ENCODE assay signal across 9 cellular contexts in genomic region chr6:166106076-166106686, GRCh38.
DNase-seq lines count a peak whose midpoint lies in the region; FAIRE-seq and TF ChIP-seq lines count a peak whose summit lies in the region.
"Had no signal": no experiment of that assay in that cellular context is flagged by ENCODE, and none has a peak within 500 bp of the region (broad histone marks: within the 10 kb centered on the region; RNA-seq: fewer than 3 reads in every experiment).

No MANE protein-coding gene starts in this region.

- no peak overlapping the region for H3K4me2 ChIP-seq in OCI-LY3 (ENCODE audit: low read length)

- peaks cover 18% of the 10 kb centered on the region for H3K27me3 Mint-ChIP-seq in activated T-cell treated with anti-CD3 and anti-CD28 coated beads, Interleukin-2, amount 50 U/mL, for 24 hours
- peaks cover 41% of the 10 kb centered on the region for H3K27me3 Mint-ChIP-seq in type B pancreatic cell

- H3K79me2 ChIP-seq in OCI-LY3 (ENCODE audit: low read length): no peaks in the 10 kb centered on the region

- no peaks in the 10 kb centered on the region for H3K36me3 Mint-ChIP-seq in activated T-cell treated with anti-CD3 and anti-CD28 coated beads, Interleukin-2, amount 50 U/mL, for 24 hours (ENCODE audit: low read depth)
- no peaks in the 10 kb centered on the region for H3K36me3 Mint-ChIP-seq in type B pancreatic cell

- H3K9ac ChIP-seq in OCI-LY3 (ENCODE audit: low read length): no peak overlapping the region

- no peak overlapping the region for H2AFZ ChIP-seq in OCI-LY3 (ENCODE audit: low read depth, low read length)

- no peaks in the 10 kb centered on the region for H3K4me1 ChIP-seq in OCI-LY3 (ENCODE audit: low read length)

- no peaks in the 10 kb centered on the region; the same call in 1 of the 2 replicates for H3K27me3 ChIP-seq in OCI-LY3 (ENCODE audit: low read depth, low read length)

- DNase-seq in COR-L47 (lab: John Stamatoyannopoulos, UW): peak; percentile 10
- peak; percentile 47 for DNase-seq in GM20000 (ENCODE audit: low spot score)
- DNase-seq in HTR-8/SVneo (ENCODE audit: insufficient read length, low spot score): peak; percentile 27
- DNase-seq in activated T-cell treated with anti-CD3 and anti-CD28 coated beads, Interleukin-2, amount 50 U/mL, for 24 hours: peak; percentile 58
- peak; percentile 78 for DNase-seq in fibroblast of the aortic adventitia (ENCODE audit: low read depth)
- DNase-seq in nucleus accumbens (lab: John Stamatoyannopoulos, UW): peak in 49 of 56 donors; percentile 3 to 91 (median 44)
- DNase-seq in type B pancreatic cell (ENCODE audit: extremely low spot score, unreplicated experiment): peak; percentile 81

- H3K4me3 ChIP-seq in OCI-LY3 (ENCODE audit: low read length): no peak overlapping the region
- no peak overlapping the region for H3K4me3 ChIP-seq in fibroblast of the aortic adventitia (ENCODE audit: low read depth, low read length)

- TF ChIP-seq CTCF in GM20000 (IDR thresholded peaks at IDR 0.05; ENCODE audit: extremely low read depth, missing control alignments) (peak; percentile 96), OCI-LY3 (IDR thresholded peaks at IDR 0.05; ENCODE audit: low read depth, low read length) (peak; percentile 78), fibroblast of the aortic adventitia (IDR thresholded peaks at IDR 0.05; ENCODE audit: insufficient read depth, low read length) (peak; percentile 85), type B pancreatic cell (conservative IDR thresholded peaks at IDR 0.05) (peak; percentile 98)

- no peaks in the 10 kb centered on the region for H3K36me3 ChIP-seq in OCI-LY3 (replicated peaks; ENCODE audit: low read depth, low read length)

- H3K4me1 Mint-ChIP-seq in activated T-cell treated with anti-CD3 and anti-CD28 coated beads, Interleukin-2, amount 50 U/mL, for 24 hours (ENCODE audit: low read depth): peaks cover 2% of the 10 kb centered on the region
- H3K4me1 Mint-ChIP-seq in type B pancreatic cell (ENCODE audit: unreplicated experiment): no peaks in the 10 kb centered on the region

- FAIRE-seq in HTR-8/SVneo (lab: Jason Lieb, UNC): peak; percentile 74
- FAIRE-seq: TTC549 had no signal

- no peak overlapping the region for H3K27ac Mint-ChIP-seq in activated T-cell treated with anti-CD3 and anti-CD28 coated beads, Interleukin-2, amount 50 U/mL, for 24 hours
- H3K27ac Mint-ChIP-seq in type B pancreatic cell: no peak overlapping the region

- H3K27ac ChIP-seq in OCI-LY3 (ENCODE audit: low read length): no peak overlapping the region

- H3K9me3 Mint-ChIP-seq in activated T-cell treated with anti-CD3 and anti-CD28 coated beads, Interleukin-2, amount 50 U/mL, for 24 hours: peaks cover 7% of the 10 kb centered on the region
- peaks cover 6% of the 10 kb centered on the region for H3K9me3 Mint-ChIP-seq in type B pancreatic cell

- H3K9me3 ChIP-seq in OCI-LY3 (ENCODE audit: insufficient read depth, low read length): no peaks in the 10 kb centered on the region

- no peaks in the 10 kb centered on the region for H4K20me1 ChIP-seq in OCI-LY3 (ENCODE audit: insufficient read depth, low read length)

- no peak overlapping the region for H3K4me3 Mint-ChIP-seq in activated T-cell treated with anti-CD3 and anti-CD28 coated beads, Interleukin-2, amount 50 U/mL, for 24 hours
- H3K4me3 Mint-ChIP-seq in type B pancreatic cell: no peak overlapping the region

Comparison
In these comparisons a context has a peak if more than half of its experiments do, and no peak if none do; other contexts are left out.
1. DNase-seq: peak in every context shown above with its lines; median percentile 81 in type B pancreatic cell; 78 in fibroblast of the aortic adventitia; 58 in activated T-cell treated with anti-CD3 and anti-CD28 coated beads, Interleukin-2, amount 50 U/mL, for 24 hours; 47 in GM20000; 44 in nucleus accumbens; 27 in HTR-8/SVneo; 10 in COR-L47.